In genomic region chr7:38178004-38178694, GRCh38 we compare ENCODE assay signal across 8 cellular contexts. TPM values are rescaled to one million over a fixed set of nuclear protein-coding genes. Genes with fewer than 3 reads are reported as not detected.
DNase-seq lines count a peak whose midpoint lies in the region; ATAC-seq, FAIRE-seq and TF ChIP-seq lines count a peak whose summit lies in the region.

Gene STARD3NL (plus strand): TSS chr7:38178245. CDS start chr7:38207505, 29,260 bp downstream.

- FAIRE-seq in urothelium cell line (lab: Jason Lieb, UNC), result peak; percentile 99

- peak; percentile 86 for DNase-seq in NCI-H187 treated with DMSO at 0.1 percent for 48 hours (lab: John Stamatoyannopoulos, UW)
- DNase-seq in anterior cingulate cortex (lab: John Stamatoyannopoulos, UW), result peak; percentile 69 to 99 (median 95)
- peak; percentile 99 for DNase-seq in right atrium auricular region (ENCODE audit: low spot score)
- DNase-seq in psoas muscle, result peak; percentile 93 to 96
- peak; percentile 99 for DNase-seq in urothelium cell line (ENCODE audit: low spot score)

- intact Hi-C loops in T-helper 2 cell treated with Interferon-gamma antibody and Interleukin-4, amounts not matched to agents 100 ng/mL and 5 ng/mL, for 36 hours (cut with micrococcal nuclease), result loop anchor here (1.0 to 10.0 kb wide), 7 partner anchors 39 to 727 kb away; partner anchors contain the start of gene VPS41
- intact Hi-C loops in psoas muscle (cut with DNase I), result loop anchor here (5.0 kb wide), 2 partner anchors 34 to 261 kb away; partner anchors contain the start of gene SFRP4 (in 2 of the 2)

- H3K4me1 ChIP-seq in right atrium auricular region (peaks cover 0 to 25% of the 10 kb centered on the region in 2 donors), psoas muscle (peaks cover 31% of the 10 kb centered on the region)

- H3K4me3 ChIP-seq in right atrium auricular region (peak within 1 kb of the TSS; percentile 70 to 73), psoas muscle (peak within 1 kb of the TSS; percentile 90)

- H3K9me3 ChIP-seq in right atrium auricular region (no peaks in the 10 kb centered on the region), psoas muscle (no peaks in the 10 kb centered on the region)

- H3K27ac ChIP-seq in right atrium auricular region (peak within 1 kb of the TSS; percentile 94 to 95), psoas muscle (peak within 1 kb of the TSS; percentile 89)

- H3K27me3 ChIP-seq in right atrium auricular region (peaks cover 0 to 3% of the 10 kb centered on the region in 2 donors), psoas muscle (ENCODE audit: insufficient read depth in 3 of 3, low read length in 2 of 3) (no peaks in the 10 kb centered on the region)

- H3K36me3 ChIP-seq in right atrium auricular region, result no peaks in the 10 kb centered on the region
- no peaks in the 10 kb centered on the region for H3K36me3 ChIP-seq in psoas muscle (ENCODE audit: insufficient read depth in 1 of 2, low read depth in 1 of 2)

- ATAC-seq in GM18499 (IDR thresholded peaks at IDR 0.05; ENCODE audit: insufficient read depth, unreplicated experiment), result peak; percentile 94
- ATAC-seq in HG02943 (IDR thresholded peaks at IDR 0.05; ENCODE audit: low read depth, unreplicated experiment), result peak; percentile 99
- peak; percentile 98 to 99 (median 98) for ATAC-seq in psoas muscle

- WGBS in psoas muscle, 3 donors, result 0% methylated on average over 40 to 51 of the region's 51 CpGs

- no peak for TF ChIP-seq CTCF in right atrium auricular region (IDR thresholded peaks at IDR 0.05)
- no peak for TF ChIP-seq CTCF in psoas muscle (IDR thresholded peaks at IDR 0.05)

RNA-seq across cellular contexts. Expression of gene STARD3NL, which starts in this region (rescaled TPM):
- total RNA-seq in T-helper 2 cell treated with Interferon-gamma antibody and Interleukin-4, amounts not matched to agents 100 ng/mL and 5 ng/mL, for 36 hours, result 29.0 and 30.4 TPM in 2 replicates
- total RNA-seq in right atrium auricular region (10 to 100 TPM; 36.3 to 41.9 TPM), psoas muscle (10 to 100 TPM; 11.1 to 16.3 (median 14.4) TPM)
- 10 to 100 TPM; 14.1 to 28.5 (median 23.8) TPM for polyA plus RNA-seq in psoas muscle

Comparison
In these comparisons a context has a peak if more than half of its experiments do, and no peak if none do; other contexts are left out.
1. Peak in every context shown above with its lines: DNase-seq, ATAC-seq, H3K4me3 ChIP-seq and H3K27ac ChIP-seq.